Comparison of ENCODE assay signal across 17 cellular contexts in genomic region chr7:33053716-33054115, GRCh38. TPM values are rescaled to one million over a fixed set of nuclear protein-coding genes. Genes with fewer than 3 reads are reported as not detected.
DNase-seq lines count a peak whose midpoint lies in the region; ATAC-seq and TF ChIP-seq lines count a peak whose summit lies in the region.
"Had no signal": no experiment of that assay in that cellular context is flagged by ENCODE, and none has a peak within 500 bp of the region (broad histone marks: within the 10 kb centered on the region; RNA-seq: fewer than 3 reads in every experiment).

No MANE protein-coding gene starts in this region.

- intact Hi-C loops in activated CD4-positive, alpha-beta T cell treated with anti-CD3 and anti-CD28 coated beads for 36 hours (cut with DNase I, micrococcal nuclease) = loop anchor here (1.0 to 5.0 kb wide), 5 partner anchors 9 to 206 kb away; partner anchors contain the start of gene NT5C3A (in 1 of the 2)
- intact Hi-C loops in activated T-helper 2 cell treated with anti-CD3 and anti-CD28 coated beads, Interferon-gamma antibody, Interleukin-2, Interleukin-4, amounts not matched to agents 10 μg/mL and 5 μg/mL and 100 μg/mL, durations not matched to agents 14 hours and 24 hours and 36 hours (cut with micrococcal nuclease) = loop anchor here (5.0 kb wide), 1 partner anchor 206 kb away; no protein-coding TSS in a partner anchor

- H3K4me3 Mint-ChIP-seq in activated CD4-positive, alpha-beta T cell treated with anti-CD3 and anti-CD28 coated beads for 36 hours = no peak overlapping the region
- H3K4me3 Mint-ChIP-seq in activated T-helper 2 cell treated with anti-CD3 and anti-CD28 coated beads, Interferon-gamma antibody, Interleukin-2, Interleukin-4, amounts not matched to agents 10 μg/mL and 5 μg/mL and 100 μg/mL, durations not matched to agents 14 hours and 24 hours and 36 hours (ENCODE audit: low read depth) = no peak overlapping the region
- H3K4me3 Mint-ChIP-seq in natural killer cell treated with Interleukin-12 subunit alpha and Interleukin-12 subunit beta and Interleukin-15 and Interleukin-18, amount 100 ng/mL, for 72 hours = no peak overlapping the region

- no peak overlapping the region for H3K4me3 ChIP-seq in tibial nerve
- H3K4me3 ChIP-seq: esophagus squamous epithelium, GM12878, upper lobe of right lung had no signal

- CTCF ChIA-PET in activated CD4-positive, alpha-beta T cell treated with anti-CD3 and anti-CD28 coated beads for 36 hours (lab: Charles Lee) = interaction anchor here (0.6 to 6.6 kb wide), 5 partner anchors 8 to 437 kb away, joined by 3 to 42 read pairs (median 4); partner anchors contain the start of gene NT5C3A

- WGBS in tibial nerve, 2 donors = 50 to 76% methylated on average over 1 of the region's 1 CpG

- H3K4me1 ChIP-seq in tibial nerve = peaks cover 0 to 35% (median 4%) of the 10 kb centered on the region in 4 donors

- peaks cover 49% of the 10 kb centered on the region for H3K4me1 Mint-ChIP-seq in activated CD4-positive, alpha-beta T cell treated with anti-CD3 and anti-CD28 coated beads for 36 hours
- peaks cover 39% of the 10 kb centered on the region for H3K4me1 Mint-ChIP-seq in activated T-helper 2 cell treated with anti-CD3 and anti-CD28 coated beads, Interferon-gamma antibody, Interleukin-2, Interleukin-4, amounts not matched to agents 10 μg/mL and 5 μg/mL and 100 μg/mL, durations not matched to agents 14 hours and 24 hours and 36 hours (ENCODE audit: low read depth)
- H3K4me1 Mint-ChIP-seq in natural killer cell treated with Interleukin-12 subunit alpha and Interleukin-12 subunit beta and Interleukin-15 and Interleukin-18, amount 100 ng/mL, for 72 hours (ENCODE audit: low read depth in 2 of 2) = peaks cover 25 to 30% of the 10 kb centered on the region in 2 donors

- H3K36me3 Mint-ChIP-seq in activated CD4-positive, alpha-beta T cell treated with anti-CD3 and anti-CD28 coated beads for 36 hours (ENCODE audit: low read depth) = peaks cover 20% of the 10 kb centered on the region
- peaks cover 15% of the 10 kb centered on the region for H3K36me3 Mint-ChIP-seq in activated T-helper 2 cell treated with anti-CD3 and anti-CD28 coated beads, Interferon-gamma antibody, Interleukin-2, Interleukin-4, amounts not matched to agents 10 μg/mL and 5 μg/mL and 100 μg/mL, durations not matched to agents 14 hours and 24 hours and 36 hours (ENCODE audit: low read depth)
- H3K36me3 Mint-ChIP-seq in natural killer cell treated with Interleukin-12 subunit alpha and Interleukin-12 subunit beta and Interleukin-15 and Interleukin-18, amount 100 ng/mL, for 72 hours = no peaks in the 10 kb centered on the region

- POLR2A ChIA-PET in activated CD4-positive, alpha-beta T cell treated with anti-CD3 and anti-CD28 coated beads for 36 hours (lab: Charles Lee) = interaction anchor here (0.7 kb wide), 1 partner anchor 164 kb away, joined by 5 read pairs; no protein-coding TSS in a partner anchor

- no peak for DNase-seq in activated CD4-positive, alpha-beta T cell treated with anti-CD3 and anti-CD28 coated beads for 36 hours
- DNase-seq in activated CD4-positive, alpha-beta T cell treated with anti-CD3 and anti-CD28 coated beads, Interleukin-2, amount 50 U/mL, for 4 hours = no peak
- DNase-seq in MV-4-11 (lab: John Stamatoyannopoulos, UW) (peak; percentile 16), tibial nerve (ENCODE audit: low spot score in 2 of 2) (no peak), AG20443 (ENCODE audit: low spot score) (no peak), NCI-H748 (lab: John Stamatoyannopoulos, UW; ENCODE audit: unreplicated experiment) (no peak)
- DNase-seq in activated T-helper 2 cell treated with anti-CD3 and anti-CD28 coated beads, Interferon-gamma antibody, Interleukin-2, Interleukin-4, amounts not matched to agents 10 μg/mL and 5 μg/mL and 100 μg/mL, durations not matched to agents 14 hours and 24 hours and 36 hours (ENCODE audit: low spot score) = no peak
- no peak for DNase-seq in natural killer cell treated with Interleukin-12 subunit alpha and Interleukin-12 subunit beta and Interleukin-15 and Interleukin-18, amount 100 ng/mL, for 72 hours (ENCODE audit: low spot score)
- DNase-seq: esophagus squamous epithelium, H7, midbrain, NCI-H187 treated with DMSO at 0.1 percent for 48 hours, NCI-H526, upper lobe of right lung had no signal

- H3K27ac Mint-ChIP-seq in activated CD4-positive, alpha-beta T cell treated with anti-CD3 and anti-CD28 coated beads for 36 hours = peak overlapping the region; percentile 67
- H3K27ac Mint-ChIP-seq in activated T-helper 2 cell treated with anti-CD3 and anti-CD28 coated beads, Interferon-gamma antibody, Interleukin-2, Interleukin-4, amounts not matched to agents 10 μg/mL and 5 μg/mL and 100 μg/mL, durations not matched to agents 14 hours and 24 hours and 36 hours = peak overlapping the region; percentile 49
- peak overlapping the region; percentile 57 to 68 for H3K27ac Mint-ChIP-seq in natural killer cell treated with Interleukin-12 subunit alpha and Interleukin-12 subunit beta and Interleukin-15 and Interleukin-18, amount 100 ng/mL, for 72 hours

- TF ChIP-seq EP300 in tibial nerve (IDR thresholded peaks at IDR 0.05) = no peak

- H3K27me3 Mint-ChIP-seq in activated CD4-positive, alpha-beta T cell treated with anti-CD3 and anti-CD28 coated beads for 36 hours = no peaks in the 10 kb centered on the region
- no peaks in the 10 kb centered on the region for H3K27me3 Mint-ChIP-seq in activated T-helper 2 cell treated with anti-CD3 and anti-CD28 coated beads, Interferon-gamma antibody, Interleukin-2, Interleukin-4, amounts not matched to agents 10 μg/mL and 5 μg/mL and 100 μg/mL, durations not matched to agents 14 hours and 24 hours and 36 hours (ENCODE audit: low read depth)
- no peaks in the 10 kb centered on the region for H3K27me3 Mint-ChIP-seq in natural killer cell treated with Interleukin-12 subunit alpha and Interleukin-12 subunit beta and Interleukin-15 and Interleukin-18, amount 100 ng/mL, for 72 hours

- H3K27me3 ChIP-seq in tibial nerve = no peaks in the 10 kb centered on the region
- H3K27me3 ChIP-seq: esophagus squamous epithelium, upper lobe of right lung had no signal

- H3K9me3 ChIP-seq in tibial nerve = no peaks in the 10 kb centered on the region
- H3K9me3 ChIP-seq: esophagus squamous epithelium, upper lobe of right lung had no signal

- no peaks in the 10 kb centered on the region for H3K36me3 ChIP-seq in tibial nerve
- H3K36me3 ChIP-seq: upper lobe of right lung had no signal

- H3K27ac ChIP-seq in tibial nerve = no peak overlapping the region
- H3K27ac ChIP-seq: esophagus squamous epithelium, parathyroid adenoma, upper lobe of right lung had no signal

- no peak for ATAC-seq in activated CD4-positive, alpha-beta T cell treated with anti-CD3 and anti-CD28 coated beads for 36 hours
- no peak for ATAC-seq in natural killer cell treated with Interleukin-12 subunit alpha and Interleukin-12 subunit beta and Interleukin-15 and Interleukin-18, amount 100 ng/mL, for 72 hours
- ATAC-seq: Panc1, upper lobe of right lung had no signal

- no peak for TF ChIP-seq CTCF in tibial nerve (IDR thresholded peaks at IDR 0.05)

- H3K9me3 Mint-ChIP-seq in activated CD4-positive, alpha-beta T cell treated with anti-CD3 and anti-CD28 coated beads for 36 hours (ENCODE audit: low read depth) = no peaks in the 10 kb centered on the region
- no peaks in the 10 kb centered on the region for H3K9me3 Mint-ChIP-seq in activated T-helper 2 cell treated with anti-CD3 and anti-CD28 coated beads, Interferon-gamma antibody, Interleukin-2, Interleukin-4, amounts not matched to agents 10 μg/mL and 5 μg/mL and 100 μg/mL, durations not matched to agents 14 hours and 24 hours and 36 hours
- H3K9me3 Mint-ChIP-seq in natural killer cell treated with Interleukin-12 subunit alpha and Interleukin-12 subunit beta and Interleukin-15 and Interleukin-18, amount 100 ng/mL, for 72 hours = no peaks in the 10 kb centered on the region

- no peak for TF ChIP-seq POLR2A in tibial nerve (IDR thresholded peaks at IDR 0.05)

RNA-seq across cellular contexts. Expression of gene NT5C3A, which starts 8.9 kb away (rescaled TPM):
- total RNA-seq in activated CD4-positive, alpha-beta T cell treated with anti-CD3 and anti-CD28 coated beads for 36 hours = 10 to 100 TPM; 40.9 to 45.0 TPM
- 30.0 and 33.3 TPM in 2 replicates for total RNA-seq in activated T-helper 2 cell treated with anti-CD3 and anti-CD28 coated beads, Interferon-gamma antibody, Interleukin-2, Interleukin-4, amounts not matched to agents 10 μg/mL and 5 μg/mL and 100 μg/mL, durations not matched to agents 14 hours and 24 hours and 36 hours
- 10 to 100 TPM; 31.8 to 35.9 TPM for total RNA-seq in natural killer cell treated with Interleukin-12 subunit alpha and Interleukin-12 subunit beta and Interleukin-15 and Interleukin-18, amount 100 ng/mL, for 72 hours
- 10 to 100 TPM; 18.6 to 41.3 (median 26.8) TPM for total RNA-seq in tibial nerve

RNA-seq across cellular contexts. Expression of gene RP9, which starts 55.5 kb away (rescaled TPM):
- 10 to 100 TPM; 17.2 to 19.2 TPM for total RNA-seq in activated CD4-positive, alpha-beta T cell treated with anti-CD3 and anti-CD28 coated beads for 36 hours
- 15.4 and 18.6 TPM in 2 replicates for total RNA-seq in activated T-helper 2 cell treated with anti-CD3 and anti-CD28 coated beads, Interferon-gamma antibody, Interleukin-2, Interleukin-4, amounts not matched to agents 10 μg/mL and 5 μg/mL and 100 μg/mL, durations not matched to agents 14 hours and 24 hours and 36 hours
- 10 to 100 TPM; 16.2 to 22.0 TPM for total RNA-seq in natural killer cell treated with Interleukin-12 subunit alpha and Interleukin-12 subunit beta and Interleukin-15 and Interleukin-18, amount 100 ng/mL, for 72 hours
- total RNA-seq in tibial nerve = 10 to 100 TPM in 3 of 4 donors, 1 to 10 TPM in 1; 7.5 to 22.9 (median 16.9) TPM
